Comparison of ENCODE assay signal across 8 cellular contexts in the genomic region with DNA sequence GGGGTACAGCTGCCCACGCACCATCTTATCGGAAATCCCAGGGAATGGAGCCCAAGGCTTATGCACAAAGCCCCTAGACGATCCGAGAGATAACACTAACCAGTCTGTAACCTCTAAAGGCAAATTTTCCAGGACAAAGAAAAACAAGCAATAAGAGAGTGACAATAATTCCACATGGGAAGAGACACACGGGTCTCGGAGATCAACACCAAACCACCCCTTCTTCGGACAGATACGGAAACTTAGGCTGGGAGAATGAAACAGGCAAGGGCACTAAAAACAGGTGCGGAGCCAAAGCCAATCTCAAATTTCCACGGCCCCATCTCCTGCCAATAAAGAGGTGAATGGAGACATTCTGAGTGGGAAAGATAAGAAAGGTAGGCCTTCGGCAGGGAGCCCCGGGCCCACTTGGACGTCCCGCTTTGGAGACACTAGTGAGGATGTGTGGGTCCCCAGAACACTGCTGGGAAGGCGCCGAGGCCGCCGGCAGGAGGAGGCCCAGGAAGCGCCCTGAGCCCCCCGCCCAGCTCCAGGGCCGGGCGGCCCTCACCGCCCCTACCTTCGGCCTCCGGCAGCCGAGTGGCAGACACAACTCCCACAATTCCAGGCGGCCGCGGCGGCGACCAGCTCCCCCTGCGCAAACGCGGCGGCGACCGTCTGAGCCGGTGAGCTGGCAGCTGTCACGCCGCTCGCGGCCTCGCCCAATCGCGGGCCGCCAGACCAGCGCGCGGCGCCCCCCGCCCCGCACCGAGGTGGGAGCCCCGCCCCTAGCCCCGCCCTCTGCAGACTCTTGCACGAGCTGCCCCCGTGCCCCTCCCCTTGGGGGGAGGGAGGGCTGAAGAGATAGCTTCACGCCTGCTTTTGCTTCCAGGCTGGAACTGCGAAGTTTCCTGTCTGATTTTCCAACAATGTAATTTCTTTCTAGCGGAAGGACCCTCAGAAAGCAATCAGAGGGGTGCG. TPM values are rescaled to one million over a fixed set of nuclear protein-coding genes. Genes with fewer than 3 reads are reported as not detected.
DNase-seq lines count a peak whose midpoint lies in the region; ATAC-seq and TF ChIP-seq lines count a peak whose summit lies in the region.

A gene (minus strand): TSS at position 659 of the 960 bp plus-strand sequence. CDS start 70,525 bp downstream, outside the sequence.

- no peaks in the 10 kb centered on the region for H3K27me3 ChIP-seq in BE2C

- H3K4me3 ChIP-seq in BE2C (ENCODE audit: low read depth, low read length) (peak within 1 kb of the TSS; percentile 85), choroid plexus epithelial cell (ENCODE audit: low read depth, low read length) (peak within 1 kb of the TSS; percentile 86)

- no peaks in the 10 kb centered on the region for H3K9me3 ChIP-seq in BE2C

- peak; percentile 94 for ATAC-seq in HG03457 (IDR thresholded peaks at IDR 0.05; ENCODE audit: unreplicated experiment)

- H3K4me1 ChIP-seq in BE2C: peaks cover 4% of the 10 kb centered on the region; the same call in 1 of the 2 replicates

- DNase-seq in BE2C (peak; percentile 99), GM19240 (ENCODE audit: insufficient read length, low spot score) (peak; percentile 95), NCI-H524 treated with DMSO at 0.1 percent for 48 hours (lab: John Stamatoyannopoulos, UW) (peak; percentile 50), choroid plexus epithelial cell (ENCODE audit: low read depth) (peak; percentile 96), kidney glomerular epithelial cell (lab: John Stamatoyannopoulos, UW) (peak; percentile 99)
- peak; percentile 96 to 97 for DNase-seq in activated CD4-positive, alpha-beta T cell treated with anti-CD3 and anti-CD28 coated beads for 4 hours
- peak; percentile 89 to 98 for DNase-seq in stimulated activated CD4-positive, alpha-beta T cell treated with anti-CD3 and anti-CD28 coated beads, Interleukin-15, amount 100 ng/mL, for 48 hours (ENCODE audit: low read depth in 2 of 2)

- H3K36me3 ChIP-seq in BE2C: no peaks in the 10 kb centered on the region

- no peak for TF ChIP-seq CTCF in BE2C (IDR thresholded peaks at IDR 0.05; ENCODE audit: low read depth, low read length)
- no peak for TF ChIP-seq CTCF in choroid plexus epithelial cell (conservative IDR thresholded peaks at IDR 0.05; ENCODE audit: low read depth, low read length)

RNA-seq across cellular contexts. Expression of the gene that starts here (rescaled TPM):
- polyA plus RNA-seq in BE2C (2012; ENCODE audit: insufficient read depth, insufficient read length, low read depth): 113 TPM

Comparison
In these comparisons a context has a peak if more than half of its experiments do, and no peak if none do; other contexts are left out.
1. Peak in every context shown above with its lines: DNase-seq, ATAC-seq and H3K4me3 ChIP-seq.